ENCODE assay signal across 1 cellular context in the genomic region with DNA sequence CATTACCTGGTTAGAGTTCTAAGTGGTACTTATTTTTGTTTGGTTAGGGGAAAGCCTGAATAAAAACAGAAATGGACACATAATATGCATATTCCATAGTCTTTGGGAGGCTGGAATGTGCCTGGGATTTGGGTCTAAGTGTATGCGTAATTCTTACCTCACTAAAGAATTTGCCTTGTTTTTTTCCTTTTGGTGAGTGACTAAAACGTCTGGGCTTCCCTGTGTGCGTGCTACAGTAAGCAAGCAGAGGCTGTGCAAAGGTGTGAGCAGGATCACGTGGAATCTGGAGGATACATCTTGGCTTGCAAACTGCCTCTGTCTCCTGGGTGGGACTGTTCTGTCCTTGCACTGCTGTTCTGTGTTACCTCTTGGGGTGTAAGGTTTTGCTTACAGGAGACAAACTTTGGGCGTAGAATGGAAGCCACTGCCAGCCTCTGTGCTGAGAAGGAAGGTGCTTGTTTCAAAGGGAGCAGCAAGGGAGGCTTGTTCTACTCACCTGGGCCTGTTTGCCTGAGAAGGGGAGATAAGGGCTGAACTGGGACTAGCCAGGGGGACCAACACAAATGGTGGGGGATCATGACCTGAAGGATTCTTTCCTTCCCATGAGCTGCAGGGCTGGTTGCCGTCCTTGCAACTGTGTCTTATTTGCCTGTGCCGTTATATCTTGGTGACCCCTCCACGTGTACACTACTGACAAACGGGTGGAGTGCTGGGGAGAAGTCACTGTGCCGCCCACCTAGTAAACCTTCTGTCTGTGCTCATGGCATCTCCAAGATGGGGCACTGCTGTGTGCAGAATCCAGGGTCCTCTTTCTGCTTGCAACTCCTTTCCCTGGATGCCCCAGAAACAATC.
TF ChIP-seq lines count a peak whose summit lies in the region.

No MANE protein-coding gene starts in this region.

TF ChIP-seq in HepG2, 621 proteins besides CTCF, POLR2A, EP300 and RAD21 (continued from another document):
- TF ChIP-seq, protein P1, sequence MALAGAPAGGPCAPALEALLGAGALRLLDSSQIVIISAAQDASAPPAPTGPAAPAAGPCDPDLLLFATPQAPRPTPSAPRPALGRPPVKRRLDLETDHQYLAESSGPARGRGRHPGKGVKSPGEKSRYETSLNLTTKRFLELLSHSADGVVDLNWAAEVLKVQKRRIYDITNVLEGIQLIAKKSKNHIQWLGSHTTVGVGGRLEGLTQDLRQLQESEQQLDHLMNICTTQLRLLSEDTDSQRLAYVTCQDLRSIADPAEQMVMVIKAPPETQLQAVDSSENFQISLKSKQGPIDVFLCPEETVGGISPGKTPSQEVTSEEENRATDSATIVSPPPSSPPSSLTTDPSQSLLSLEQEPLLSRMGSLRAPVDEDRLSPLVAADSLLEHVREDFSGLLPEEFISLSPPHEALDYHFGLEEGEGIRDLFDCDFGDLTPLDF (CRISPR knock-in tag; IDR thresholded peaks at IDR 0.05), result no peak
- TF ChIP-seq ZMYM4 (CRISPR knock-in tag; IDR thresholded peaks at IDR 0.05) (no peak), ZBTB3 (CRISPR knock-in tag; IDR thresholded peaks at IDR 0.05; ENCODE audit: borderline replicate concordance, low read depth) (no peak), NR2F6 (IDR thresholded peaks at IDR 0.05) (no peak), NR2F6 (CRISPR knock-in tag; IDR thresholded peaks at IDR 0.05) (no peak), SALL2 (CRISPR knock-in tag; IDR thresholded peaks at IDR 0.05) (0 out of 2 replicates have a peak, but pooled peaks have one; percentile 30), U2AF1 (optimal IDR thresholded peaks at IDR 0.05; ENCODE audit: low read depth, low read length) (peak; percentile 89), KLF15 (CRISPR knock-in tag; IDR thresholded peaks at IDR 0.05; ENCODE audit: borderline replicate concordance) (no peak), GLI4 (CRISPR knock-in tag; IDR thresholded peaks at IDR 0.05; ENCODE audit: borderline replicate concordance) (no peak), MTA1 (CRISPR knock-in tag; IDR thresholded peaks at IDR 0.05; ENCODE audit: borderline replicate concordance) (no peak), ZNF264 (CRISPR knock-in tag; IDR thresholded peaks at IDR 0.05) (no peak), ZNF136 (CRISPR knock-in tag; IDR thresholded peaks at IDR 0.05; ENCODE audit: low read depth) (no peak), SOX5 (CRISPR knock-in tag; IDR thresholded peaks at IDR 0.05; ENCODE audit: borderline replicate concordance) (peak; percentile 3; the same call in 1 of the 2 replicates), GTF2F1 (IDR thresholded peaks at IDR 0.05; ENCODE audit: low read length) (no peak), ZBTB1 (CRISPR knock-in tag; IDR thresholded peaks at IDR 0.05; ENCODE audit: borderline replicate concordance) (no peak), MTA3 (CRISPR knock-in tag; IDR thresholded peaks at IDR 0.05) (no peak), NFRKB (IDR thresholded peaks at IDR 0.05) (no peak), ZSCAN31 (CRISPR knock-in tag; IDR thresholded peaks at IDR 0.05; ENCODE audit: low read depth) (no peak), ZNF780A (CRISPR knock-in tag; IDR thresholded peaks at IDR 0.05) (no peak), PRMT3 (CRISPR knock-in tag; IDR thresholded peaks at IDR 0.05; ENCODE audit: borderline replicate concordance, low read depth) (no peak), ARID2 (CRISPR knock-in tag; IDR thresholded peaks at IDR 0.05; ENCODE audit: borderline replicate concordance) (no peak), HOXA9 (CRISPR knock-in tag; IDR thresholded peaks at IDR 0.05; ENCODE audit: borderline replicate concordance) (no peak), RARA (CRISPR knock-in tag; IDR thresholded peaks at IDR 0.05) (no peak), LCORL (IDR thresholded peaks at IDR 0.05) (no peak), LCORL (CRISPR knock-in tag; IDR thresholded peaks at IDR 0.05) (no peak), ZNF850 (CRISPR knock-in tag; conservative IDR thresholded peaks at IDR 0.05) (no peak), SALL1 (CRISPR knock-in tag; IDR thresholded peaks at IDR 0.05) (peak; percentile 50), ASH2L (IDR thresholded peaks at IDR 0.05; ENCODE audit: insufficient read length, low read depth, low read length) (no peak), HNF4G (IDR thresholded peaks at IDR 0.05; ENCODE audit: borderline replicate concordance, low read depth, low read length) (no peak), HNF4G (CRISPR knock-in tag; IDR thresholded peaks at IDR 0.05; ENCODE audit: borderline replicate concordance, low read depth) (0 out of 2 replicates have a peak, but pooled peaks have one; percentile 29), BRCA1 (CRISPR knock-in tag; IDR thresholded peaks at IDR 0.05) (no peak), MLLT10 (CRISPR knock-in tag; IDR thresholded peaks at IDR 0.05) (peak; percentile 71; the same call in 1 of the 2 replicates), ZNF550 (CRISPR knock-in tag; IDR thresholded peaks at IDR 0.05; ENCODE audit: borderline replicate concordance) (no peak), SSRP1 (CRISPR knock-in tag; IDR thresholded peaks at IDR 0.05) (peak; percentile 15; the same call in 1 of the 2 replicates), MXI1 (IDR thresholded peaks at IDR 0.05; ENCODE audit: borderline replicate concordance, low read depth, low read length) (0 out of 3 replicates have a peak, but pooled peaks have one; percentile 50), TGIF2 (CRISPR knock-in tag; IDR thresholded peaks at IDR 0.05) (peak; percentile 46; the same call in 1 of the 2 replicates), NFKB2 (CRISPR knock-in tag; IDR thresholded peaks at IDR 0.05; ENCODE audit: borderline replicate concordance) (no peak), AGO2 (optimal IDR thresholded peaks at IDR 0.05; ENCODE audit: low read depth, low read length) (peak; percentile 95)
- TF ChIP-seq, protein P2, sequence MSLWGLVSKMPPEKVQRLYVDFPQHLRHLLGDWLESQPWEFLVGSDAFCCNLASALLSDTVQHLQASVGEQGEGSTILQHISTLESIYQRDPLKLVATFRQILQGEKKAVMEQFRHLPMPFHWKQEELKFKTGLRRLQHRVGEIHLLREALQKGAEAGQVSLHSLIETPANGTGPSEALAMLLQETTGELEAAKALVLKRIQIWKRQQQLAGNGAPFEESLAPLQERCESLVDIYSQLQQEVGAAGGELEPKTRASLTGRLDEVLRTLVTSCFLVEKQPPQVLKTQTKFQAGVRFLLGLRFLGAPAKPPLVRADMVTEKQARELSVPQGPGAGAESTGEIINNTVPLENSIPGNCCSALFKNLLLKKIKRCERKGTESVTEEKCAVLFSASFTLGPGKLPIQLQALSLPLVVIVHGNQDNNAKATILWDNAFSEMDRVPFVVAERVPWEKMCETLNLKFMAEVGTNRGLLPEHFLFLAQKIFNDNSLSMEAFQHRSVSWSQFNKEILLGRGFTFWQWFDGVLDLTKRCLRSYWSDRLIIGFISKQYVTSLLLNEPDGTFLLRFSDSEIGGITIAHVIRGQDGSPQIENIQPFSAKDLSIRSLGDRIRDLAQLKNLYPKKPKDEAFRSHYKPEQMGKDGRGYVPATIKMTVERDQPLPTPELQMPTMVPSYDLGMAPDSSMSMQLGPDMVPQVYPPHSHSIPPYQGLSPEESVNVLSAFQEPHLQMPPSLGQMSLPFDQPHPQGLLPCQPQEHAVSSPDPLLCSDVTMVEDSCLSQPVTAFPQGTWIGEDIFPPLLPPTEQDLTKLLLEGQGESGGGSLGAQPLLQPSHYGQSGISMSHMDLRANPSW (CRISPR knock-in tag; IDR thresholded peaks at IDR 0.05; ENCODE audit: borderline replicate concordance), result 0 out of 2 replicates have a peak, but pooled peaks have one; percentile 62
- TF ChIP-seq, protein P3, sequence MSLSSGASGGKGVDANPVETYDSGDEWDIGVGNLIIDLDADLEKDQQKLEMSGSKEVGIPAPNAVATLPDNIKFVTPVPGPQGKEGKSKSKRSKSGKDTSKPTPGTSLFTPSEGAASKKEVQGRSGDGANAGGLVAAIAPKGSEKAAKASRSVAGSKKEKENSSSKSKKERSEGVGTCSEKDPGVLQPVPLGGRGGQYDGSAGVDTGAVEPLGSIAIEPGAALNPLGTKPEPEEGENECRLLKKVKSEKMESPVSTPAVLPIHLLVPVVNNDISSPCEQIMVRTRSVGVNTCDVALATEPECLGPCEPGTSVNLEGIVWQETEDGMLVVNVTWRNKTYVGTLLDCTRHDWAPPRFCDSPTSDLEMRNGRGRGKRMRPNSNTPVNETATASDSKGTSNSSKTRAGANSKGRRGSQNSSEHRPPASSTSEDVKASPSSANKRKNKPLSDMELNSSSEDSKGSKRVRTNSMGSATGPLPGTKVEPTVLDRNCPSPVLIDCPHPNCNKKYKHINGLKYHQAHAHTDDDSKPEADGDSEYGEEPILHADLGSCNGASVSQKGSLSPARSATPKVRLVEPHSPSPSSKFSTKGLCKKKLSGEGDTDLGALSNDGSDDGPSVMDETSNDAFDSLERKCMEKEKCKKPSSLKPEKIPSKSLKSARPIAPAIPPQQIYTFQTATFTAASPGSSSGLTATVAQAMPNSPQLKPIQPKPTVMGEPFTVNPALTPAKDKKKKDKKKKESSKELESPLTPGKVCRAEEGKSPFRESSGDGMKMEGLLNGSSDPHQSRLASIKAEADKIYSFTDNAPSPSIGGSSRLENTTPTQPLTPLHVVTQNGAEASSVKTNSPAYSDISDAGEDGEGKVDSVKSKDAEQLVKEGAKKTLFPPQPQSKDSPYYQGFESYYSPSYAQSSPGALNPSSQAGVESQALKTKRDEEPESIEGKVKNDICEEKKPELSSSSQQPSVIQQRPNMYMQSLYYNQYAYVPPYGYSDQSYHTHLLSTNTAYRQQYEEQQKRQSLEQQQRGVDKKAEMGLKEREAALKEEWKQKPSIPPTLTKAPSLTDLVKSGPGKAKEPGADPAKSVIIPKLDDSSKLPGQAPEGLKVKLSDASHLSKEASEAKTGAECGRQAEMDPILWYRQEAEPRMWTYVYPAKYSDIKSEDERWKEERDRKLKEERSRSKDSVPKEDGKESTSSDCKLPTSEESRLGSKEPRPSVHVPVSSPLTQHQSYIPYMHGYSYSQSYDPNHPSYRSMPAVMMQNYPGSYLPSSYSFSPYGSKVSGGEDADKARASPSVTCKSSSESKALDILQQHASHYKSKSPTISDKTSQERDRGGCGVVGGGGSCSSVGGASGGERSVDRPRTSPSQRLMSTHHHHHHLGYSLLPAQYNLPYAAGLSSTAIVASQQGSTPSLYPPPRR (CRISPR knock-in tag; IDR thresholded peaks at IDR 0.05; ENCODE audit: borderline replicate concordance), result no peak
- TF ChIP-seq, protein P4, sequence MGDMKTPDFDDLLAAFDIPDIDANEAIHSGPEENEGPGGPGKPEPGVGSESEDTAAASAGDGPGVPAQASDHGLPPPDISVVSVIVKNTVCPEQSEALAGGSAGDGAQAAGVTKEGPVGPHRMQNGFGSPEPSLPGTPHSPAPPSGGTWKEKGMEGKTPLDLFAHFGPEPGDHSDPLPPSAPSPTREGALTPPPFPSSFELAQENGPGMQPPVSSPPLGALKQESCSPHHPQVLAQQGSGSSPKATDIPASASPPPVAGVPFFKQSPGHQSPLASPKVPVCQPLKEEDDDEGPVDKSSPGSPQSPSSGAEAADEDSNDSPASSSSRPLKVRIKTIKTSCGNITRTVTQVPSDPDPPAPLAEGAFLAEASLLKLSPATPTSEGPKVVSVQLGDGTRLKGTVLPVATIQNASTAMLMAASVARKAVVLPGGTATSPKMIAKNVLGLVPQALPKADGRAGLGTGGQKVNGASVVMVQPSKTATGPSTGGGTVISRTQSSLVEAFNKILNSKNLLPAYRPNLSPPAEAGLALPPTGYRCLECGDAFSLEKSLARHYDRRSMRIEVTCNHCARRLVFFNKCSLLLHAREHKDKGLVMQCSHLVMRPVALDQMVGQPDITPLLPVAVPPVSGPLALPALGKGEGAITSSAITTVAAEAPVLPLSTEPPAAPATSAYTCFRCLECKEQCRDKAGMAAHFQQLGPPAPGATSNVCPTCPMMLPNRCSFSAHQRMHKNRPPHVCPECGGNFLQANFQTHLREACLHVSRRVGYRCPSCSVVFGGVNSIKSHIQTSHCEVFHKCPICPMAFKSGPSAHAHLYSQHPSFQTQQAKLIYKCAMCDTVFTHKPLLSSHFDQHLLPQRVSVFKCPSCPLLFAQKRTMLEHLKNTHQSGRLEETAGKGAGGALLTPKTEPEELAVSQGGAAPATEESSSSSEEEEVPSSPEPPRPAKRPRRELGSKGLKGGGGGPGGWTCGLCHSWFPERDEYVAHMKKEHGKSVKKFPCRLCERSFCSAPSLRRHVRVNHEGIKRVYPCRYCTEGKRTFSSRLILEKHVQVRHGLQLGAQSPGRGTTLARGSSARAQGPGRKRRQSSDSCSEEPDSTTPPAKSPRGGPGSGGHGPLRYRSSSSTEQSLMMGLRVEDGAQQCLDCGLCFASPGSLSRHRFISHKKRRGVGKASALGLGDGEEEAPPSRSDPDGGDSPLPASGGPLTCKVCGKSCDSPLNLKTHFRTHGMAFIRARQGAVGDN (CRISPR knock-in tag; IDR thresholded peaks at IDR 0.05), result no peak
